8 cellular contexts compared by ENCODE assay signal in genomic region chr4:10018818-10019438, GRCh38. TPM values are rescaled to one million over a fixed set of nuclear protein-coding genes. Genes with fewer than 3 reads are reported as not detected.
A peak's percentile ranks its signal among the peaks of the same experiment; 100 is the strongest.
DNase-seq lines count a peak whose midpoint lies in the region; ATAC-seq and TF ChIP-seq lines count a peak whose summit lies in the region.

No MANE protein-coding gene starts in this region.

- peaks cover under 1 to 17% of the 10 kb centered on the region in 2 donors for H3K27me3 Mint-ChIP-seq in effector memory CD8-positive, alpha-beta T cell
- H3K27me3 Mint-ChIP-seq in memory B cell: no peaks in the 10 kb centered on the region

- H3K4me3 Mint-ChIP-seq in effector memory CD8-positive, alpha-beta T cell: peak overlapping the region; percentile 83
- H3K4me3 Mint-ChIP-seq in memory B cell: peak overlapping the region; percentile 76

- ATAC-seq in HG03432 (IDR thresholded peaks at IDR 0.05; ENCODE audit: unreplicated experiment): peak; percentile 98
- ATAC-seq in effector memory CD8-positive, alpha-beta T cell (replicated peaks): peak; percentile 99
- peak; percentile 94 for ATAC-seq in memory B cell (ENCODE audit: low read depth)

- DNase-seq in BJ (ENCODE audit: low read depth) (peak; percentile 76), NCI-H82 (lab: John Stamatoyannopoulos, UW) (peak; percentile 85), memory B cell (ENCODE audit: low spot score in 2 of 2) (peak; percentile 91 to 92)
- DNase-seq in activated CD8-positive, alpha-beta memory T cell treated with anti-CD3 and anti-CD28 coated beads for 48 hours (ENCODE audit: low read depth in 2 of 3, low spot score in 2 of 3): peak; percentile 77 to 86 (median 85)
- DNase-seq in effector memory CD8-positive, alpha-beta T cell: peak; percentile 93 to 96 (median 94)
- DNase-seq in stimulated activated CD8-positive, alpha-beta memory T cell treated with anti-CD3 and anti-CD28 coated beads, Interleukin-12 subunit alpha, Interleukin-12 subunit beta, amount 100 ng/mL, for 1 hour (ENCODE audit: low read depth): peak; percentile 71

- peak overlapping the region; percentile 92 to 93 for H3K27ac Mint-ChIP-seq in effector memory CD8-positive, alpha-beta T cell
- H3K27ac Mint-ChIP-seq in memory B cell: peak overlapping the region; percentile 82

- H3K9me3 Mint-ChIP-seq in effector memory CD8-positive, alpha-beta T cell: no peaks in the 10 kb centered on the region
- no peaks in the 10 kb centered on the region for H3K9me3 Mint-ChIP-seq in memory B cell

- peak overlapping the region; percentile 47 for H3K4me3 ChIP-seq in BJ (ENCODE audit: low read depth, low read length)

- H3K36me3 ChIP-seq in BJ (ENCODE audit: control insufficient read depth, insufficient read depth, low read length): no peaks in the 10 kb centered on the region

- H3K27me3 ChIP-seq in BJ (ENCODE audit: control insufficient read depth, insufficient read depth, low read length): no peaks in the 10 kb centered on the region

- peak; percentile 80 for TF ChIP-seq POLR2A in GM19099 (IDR thresholded peaks at IDR 0.05; ENCODE audit: extremely low read depth, insufficient read length, low read depth)

- POLR2A ChIA-PET in BJ (lab: Charles Lee): interaction anchor here (0.6 kb wide), 1 partner anchor 43 kb away, joined by 3 read pairs; no protein-coding TSS in a partner anchor

- peak; percentile 100 for TF ChIP-seq CTCF in BJ (IDR thresholded peaks at IDR 0.05; ENCODE audit: insufficient read depth, low read depth, low read length)

- peaks cover 9 to 18% of the 10 kb centered on the region in 2 donors for H3K4me1 Mint-ChIP-seq in effector memory CD8-positive, alpha-beta T cell (ENCODE audit: low read depth in 2 of 2)
- peaks cover 20% of the 10 kb centered on the region for H3K4me1 Mint-ChIP-seq in memory B cell

- peaks cover 3% of the 10 kb centered on the region for H3K36me3 Mint-ChIP-seq in effector memory CD8-positive, alpha-beta T cell (ENCODE audit: insufficient read depth)
- H3K36me3 Mint-ChIP-seq in memory B cell: no peaks in the 10 kb centered on the region

- CTCF ChIA-PET in BJ (lab: Yijun Ruan, JAX): interaction anchor here (0.7 to 3.4 kb wide), 23 partner anchors 9 to 265 kb away, joined by 3 to 21 read pairs (median 4); no protein-coding TSS in a partner anchor

RNA-seq across cellular contexts. Expression of gene SLC2A9, which starts 2.4 kb away (rescaled TPM):
- polyA plus RNA-seq in BJ (2011; rRNA removed): 5.0 and 6.4 TPM in 2 replicates
- 4.4 and 7.3 TPM in 2 replicates for polyA minus RNA-seq in BJ (2011; rRNA and poly(A)+ RNA removed)

Comparison
In these comparisons a context has a peak if more than half of its experiments do, and no peak if none do; other contexts are left out.
1. Peak in every context shown above with its lines: DNase-seq, ATAC-seq and H3K4me3 ChIP-seq.